ENCODE assay signal across 17 cellular contexts in the genomic region with DNA sequence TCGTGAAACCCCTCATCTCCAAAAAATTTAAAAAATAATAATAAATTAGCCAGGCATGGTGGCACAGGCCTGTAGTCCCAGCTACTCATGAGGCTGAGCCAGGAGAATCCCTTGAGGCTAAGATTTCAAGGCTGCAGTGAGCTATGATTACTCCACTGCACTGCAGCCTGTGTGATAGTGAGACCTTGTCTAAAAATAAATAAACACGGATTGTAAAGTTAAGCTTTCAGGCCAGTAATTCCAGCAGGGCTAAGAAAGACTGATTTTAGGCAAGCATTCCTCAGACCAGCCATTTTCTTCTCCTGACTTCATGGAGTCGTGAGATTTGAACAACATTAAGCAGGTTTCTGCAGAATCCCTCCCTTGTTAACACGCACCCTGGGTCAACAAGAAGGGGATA.
A peak's percentile ranks its signal among the peaks of the same experiment; 100 is the strongest.
DNase-seq lines count a peak whose midpoint lies in the region; ATAC-seq and TF ChIP-seq lines count a peak whose summit lies in the region.
"Had no signal": no experiment of that assay in that cellular context is flagged by ENCODE, and none has a peak within 500 bp of the region (broad histone marks: within the 10 kb centered on the region; RNA-seq: fewer than 3 reads in every experiment).

No MANE protein-coding gene starts in this region.

- H3K27ac ChIP-seq in thyroid gland (peak overlapping the region; percentile 7 to 19 (median 13)), right cardiac atrium (ENCODE audit: low read length) (no peak overlapping the region)
- H3K27ac ChIP-seq: 22Rv1, A549, C4-2B had no signal

- no peak for TF ChIP-seq CTCF in thyroid gland (IDR thresholded peaks at IDR 0.05)

- no peak for ATAC-seq in right cardiac atrium
- ATAC-seq in HG03378 (IDR thresholded peaks at IDR 0.05; ENCODE audit: unreplicated experiment): no peak
- ATAC-seq: A549, GM23338 had no signal

- no peak for TF ChIP-seq POLR2A in thyroid gland (IDR thresholded peaks at IDR 0.05)

- 52 to 53% methylated on average over 4 of the region's 4 CpGs for WGBS in thyroid gland, 2 donors
- 69% methylated on average over 4 of the region's 4 CpGs for WGBS in right cardiac atrium

- no peaks in the 10 kb centered on the region for H3K36me3 ChIP-seq in thyroid gland

- no peaks in the 10 kb centered on the region for H3K9me3 ChIP-seq in thyroid gland
- no peaks in the 10 kb centered on the region for H3K9me3 ChIP-seq in right cardiac atrium (ENCODE audit: control insufficient read depth, low read length)
- H3K9me3 ChIP-seq: A549, Caco-2 had no signal

- DNase-seq in EH (ENCODE audit: low read depth) (peak; percentile 56), RPMI7951 (ENCODE audit: low read depth) (peak; percentile 23), fibroblast of peridontal ligament (ENCODE audit: extremely low read depth) (peak; percentile 46), thyroid gland (no peak), right cardiac atrium (no peak), ureter (ENCODE audit: low spot score) (no peak)
- DNase-seq: AML-193; Caco-2; CD4-positive, alpha-beta T cell; GDM1; HCEC 1CT; HFFc6 had no signal

- intact Hi-C loops in thyroid gland (cut with DNase I) (no loop called here), right cardiac atrium (cut with DNase I) (no loop called here)

- H3K4me3 ChIP-seq in thyroid gland (replicated peaks in 1 of 3) (no peak overlapping the region), right cardiac atrium (ENCODE audit: low read length) (no peak overlapping the region)
- H3K4me3 ChIP-seq: A549, GM23338 had no signal

- H3K4me1 ChIP-seq in thyroid gland: peaks cover 48 to 64% of the 10 kb centered on the region in 2 donors
- peaks cover 7% of the 10 kb centered on the region for H3K4me1 ChIP-seq in right cardiac atrium (ENCODE audit: control insufficient read depth, insufficient read depth, low read length)
- H3K4me1 ChIP-seq: Caco-2 had no signal

- H3K27me3 ChIP-seq in thyroid gland: no peaks in the 10 kb centered on the region
- H3K27me3 ChIP-seq in right cardiac atrium (ENCODE audit: control insufficient read depth, insufficient read depth): no peaks in the 10 kb centered on the region

Comparison
In these comparisons a context has a peak if more than half of its experiments do, and no peak if none do; other contexts are left out.
1. DNase-seq: peak in EH (single experiment), RPMI7951 (single experiment) and fibroblast of peridontal ligament (single experiment); none in thyroid gland (0 of 2), right cardiac atrium (0 of 3) and ureter (single experiment).